Comparison of ENCODE assay signal across 8 cellular contexts in the genomic region with DNA sequence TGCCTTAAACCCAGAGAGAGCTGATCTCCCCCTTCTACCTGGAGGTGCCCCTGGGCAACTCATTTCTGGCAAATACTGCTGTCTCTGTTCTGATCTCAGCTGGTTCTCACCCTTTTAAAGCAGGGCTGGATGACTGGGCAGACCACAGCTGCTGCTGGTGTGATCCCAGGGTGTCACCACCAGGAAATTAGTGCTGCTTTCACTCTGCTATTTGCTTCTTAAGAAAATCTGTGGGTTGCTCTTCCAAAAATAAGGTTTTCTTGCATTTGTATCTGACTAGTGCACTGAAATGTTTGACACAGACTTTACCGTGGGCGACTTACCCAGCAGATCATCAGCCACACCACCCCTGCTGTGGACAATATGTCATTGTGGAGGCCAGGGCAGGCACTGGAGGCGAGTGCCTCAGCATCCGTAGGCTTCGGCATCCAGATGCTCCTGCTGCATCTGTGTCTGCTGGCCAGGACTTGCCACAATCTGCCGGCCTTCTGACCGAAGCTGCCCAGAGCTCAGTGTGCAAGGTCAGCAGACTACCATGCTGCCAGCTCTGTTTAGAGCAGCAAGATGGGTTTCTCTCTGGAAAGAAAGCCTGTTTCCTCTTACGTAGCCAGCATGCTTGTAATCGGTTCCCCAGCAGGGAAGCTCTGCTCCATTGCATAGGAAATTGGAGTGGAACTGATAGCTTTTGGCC. TPM values are rescaled to one million over a fixed set of nuclear protein-coding genes. Genes with fewer than 3 reads are reported as not detected.
A peak's percentile ranks its signal among the peaks of the same experiment; 100 is the strongest.
DNase-seq lines count a peak whose midpoint lies in the region; ATAC-seq and TF ChIP-seq lines count a peak whose summit lies in the region.

No MANE protein-coding gene starts in this region.

- 36 to 40% methylated on average over 9 of the region's 9 CpGs for WGBS in testis, 2 donors

- peaks cover 26% of the 10 kb centered on the region for H3K4me1 ChIP-seq in MM.1S (ENCODE audit: low read length)
- H3K4me1 ChIP-seq in muscle layer of duodenum (ENCODE audit: control insufficient read depth in 1 of 2, insufficient read depth in 2 of 2, low read length in 2 of 2) = peaks cover 14 to 38% of the 10 kb centered on the region in 2 donors
- peaks cover 31% of the 10 kb centered on the region for H3K4me1 ChIP-seq in testis

- 0 out of 2 replicates have a peak overlapping the region, but pooled peaks have one; percentile 8 for H3K9ac ChIP-seq in MM.1S (ENCODE audit: low read length)

- H3K36me3 ChIP-seq in MM.1S (replicated peaks; ENCODE audit: insufficient read depth, low read length) = no peaks in the 10 kb centered on the region
- H3K36me3 ChIP-seq in muscle layer of duodenum (ENCODE audit: control insufficient read depth in 1 of 2, insufficient read depth in 2 of 2, low read length in 2 of 2) = no peaks in the 10 kb centered on the region
- H3K36me3 ChIP-seq in testis (ENCODE audit: low read depth, missing control alignments) = no peaks in the 10 kb centered on the region

- intact Hi-C loops in testis (cut with DNase I; ENCODE audit: low total_unique reads) = no loop called here

- H4K20me1 ChIP-seq in MM.1S (ENCODE audit: insufficient read depth, low read length) = no peaks in the 10 kb centered on the region

- H3K27ac ChIP-seq in MM.1S (ENCODE audit: low read length) (peak overlapping the region; percentile 24; the same call in 1 of the 2 replicates), muscle layer of duodenum (ENCODE audit: low read length) (peak overlapping the region; percentile 57), testis (peak overlapping the region; percentile 24 to 76)

- peak overlapping the region; percentile 67 for H3K4me2 ChIP-seq in MM.1S (ENCODE audit: low read depth, low read length)

- H3K4me3 ChIP-seq in AG10803 (ENCODE audit: low read length) (no peak overlapping the region; the same call in 1 of the 2 replicates), MM.1S (ENCODE audit: low read length) (peak overlapping the region; percentile 8; the same call in 1 of the 2 replicates), muscle layer of duodenum (ENCODE audit: low read depth in 1 of 2, low read length in 2 of 2) (peak overlapping the region in 1 of 2 donors; percentile 36), testis (no peak overlapping the region)

- DNase-seq in AG10803 (ENCODE audit: low read depth) = peak; percentile 45
- peak; percentile 52 for DNase-seq in MM.1S
- peak; percentile 85 for DNase-seq in cerebellar cortex (ENCODE audit: low spot score)
- DNase-seq in testis = peak; percentile 68
- no peak for DNase-seq in ureter (ENCODE audit: low spot score)
- DNase-seq in DMS53 treated with DMSO at 0.1 percent for 48 hours (lab: John Stamatoyannopoulos, UW; ENCODE audit: unreplicated experiment) = no peak

- no peaks in the 10 kb centered on the region for H3K27me3 ChIP-seq in MM.1S (replicated peaks; ENCODE audit: insufficient read depth, low read length)
- no peaks in the 10 kb centered on the region for H3K27me3 ChIP-seq in muscle layer of duodenum (ENCODE audit: low read depth, low read length)
- no peaks in the 10 kb centered on the region for H3K27me3 ChIP-seq in testis

- no peaks in the 10 kb centered on the region for H3K9me2 ChIP-seq in MM.1S (replicated peaks; ENCODE audit: insufficient read depth, low read length)

- no peak for TF ChIP-seq POLR2A in testis (IDR thresholded peaks at IDR 0.05)

- H3K9me3 ChIP-seq in MM.1S (replicated peaks; ENCODE audit: insufficient read depth, low read length) (no peaks in the 10 kb centered on the region), muscle layer of duodenum (ENCODE audit: control insufficient read depth in 1 of 2, low read length in 2 of 2) (no peaks in the 10 kb centered on the region), testis (no peaks in the 10 kb centered on the region)

- peak overlapping the region; percentile 18; the same call in 1 of the 2 replicates for H2AFZ ChIP-seq in MM.1S (ENCODE audit: low read length)

- TF ChIP-seq CTCF in AG10803 (conservative IDR thresholded peaks at IDR 0.05; ENCODE audit: low read length) = no peak
- 0 out of 2 replicates have a peak, but pooled peaks have one; percentile 6 for TF ChIP-seq CTCF in MM.1S (IDR thresholded peaks at IDR 0.05; ENCODE audit: low read length)
- no peak for TF ChIP-seq CTCF in testis (IDR thresholded peaks at IDR 0.05)

- H3F3A ChIP-seq in MM.1S (ENCODE audit: insufficient read depth, low read length) = peaks cover 7% of the 10 kb centered on the region; the same call in 1 of the 2 replicates

- peaks cover 17% of the 10 kb centered on the region; the same call in 1 of the 2 replicates for H3K79me2 ChIP-seq in MM.1S (ENCODE audit: low read length)

- ATAC-seq in GM21360 (IDR thresholded peaks at IDR 0.05; ENCODE audit: unreplicated experiment) = peak; percentile 77

RNA-seq across cellular contexts. Expression of gene ARHGAP26, which starts 13.6 kb away (rescaled TPM):
- total RNA-seq in testis (10 to 100 TPM; 95.7 to 98.7 TPM), ureter (46.9 TPM)
- polyA plus RNA-seq in testis (ENCODE audit: insufficient read depth, low read depth, low replicate concordance) = 33.8 TPM

Comparison
In these comparisons a context has a peak if more than half of its experiments do, and no peak if none do; other contexts are left out.
1. DNase-seq: peak in AG10803 (single experiment), MM.1S (single experiment), cerebellar cortex (single experiment) and testis (single experiment); none in ureter (single experiment) and DMS53 treated with DMSO at 0.1 percent for 48 hours (single experiment).
2. Peak in every context shown above with its lines, with median percentiles within 50 percentile points of each other: H3K27ac ChIP-seq.